Comparison of ENCODE assay signal across 14 cellular contexts in genomic region chr15:73979636-73980035, GRCh38. TPM values are rescaled to one million over a fixed set of nuclear protein-coding genes. Genes with fewer than 3 reads are reported as not detected.
DNase-seq lines count a peak whose midpoint lies in the region; ATAC-seq and TF ChIP-seq lines count a peak whose summit lies in the region.
"Had no signal": no experiment of that assay in that cellular context is flagged by ENCODE, and none has a peak within 500 bp of the region (broad histone marks: within the 10 kb centered on the region; RNA-seq: fewer than 3 reads in every experiment).

No MANE protein-coding gene starts in this region.

- POLR2A ChIA-PET in MCF 10A (lab: Yijun Ruan, JAX), result interaction anchor here (0.8 to 1.4 kb wide), 3 partner anchors 12 to 16 kb away, joined by 3 to 5 read pairs (median 3); partner anchors contain the start of genes PML and STOML1

- DNase-seq in MCF 10A (ENCODE audit: unreplicated experiment) (no peak), mammary epithelial cell (no peak), amniotic epithelial cell (ENCODE audit: low read depth) (peak; percentile 67), sigmoid colon (peak; percentile 48), NCI-H510A treated with DMSO at 0.1 percent for 48 hours (lab: John Stamatoyannopoulos, UW) (no peak), hypothalamus (lab: John Stamatoyannopoulos, UW) (no peak)
- DNase-seq: C1 segment of cervical spinal cord; Calu3; CD4-positive, alpha-beta T cell; DMS 273 treated with DMSO at 0.1 percent for 48 hours; HCEC 1CT; HFFc6 had no signal

- dilution Hi-C loops in mammary epithelial cell (cut with HindIII; ENCODE audit: low sequenced_read_pairs), result no loop called here

- H3K4me2 ChIP-seq in mammary epithelial cell (ENCODE audit: insufficient read depth, low read depth, low read length), result no peak overlapping the region

- no peak for TF ChIP-seq POLR2A in sigmoid colon (IDR thresholded peaks at IDR 0.05)

- H3K36me3 ChIP-seq in mammary epithelial cell (ENCODE audit: insufficient read depth, low read length), result no peaks in the 10 kb centered on the region
- H3K36me3 ChIP-seq in sigmoid colon, result no peaks in the 10 kb centered on the region

- peak overlapping the region; percentile 75 for H3K27ac Mint-ChIP-seq in MCF 10A (ENCODE audit: low read depth, unreplicated experiment)
- H3K27ac Mint-ChIP-seq: B cell; CD4-positive, alpha-beta T cell; HFFc6 had no signal

- in situ Hi-C loops in mammary epithelial cell (cut with MboI; ENCODE audit: low sequenced_read_pairs in 2 of 2), result loop anchor here in 1 of 2 donors (10.0 kb wide), 1 partner anchor 345 kb away; no protein-coding TSS in a partner anchor

- H3K27ac ChIP-seq in mammary epithelial cell (ENCODE audit: insufficient read depth, low read depth, low read length) (no peak overlapping the region), sigmoid colon (no peak overlapping the region)

- WGBS in mammary epithelial cell (ENCODE audit: low coverage, missing lambda C conversion rate), result 100% methylated on average over 1 of the region's 1 CpG
- WGBS in sigmoid colon, 2 donors, result 24 to 75% methylated on average over 1 of the region's 1 CpG

- H3K4me3 ChIP-seq in mammary epithelial cell (replicated peaks in 1 of 3; ENCODE audit: insufficient read depth in 1 of 3, low read depth in 2 of 3, low read length in 3 of 3), result no peak overlapping the region
- H3K4me3 ChIP-seq in sigmoid colon, result no peak overlapping the region

- no peak overlapping the region for H3K4me3 Mint-ChIP-seq in MCF 10A (ENCODE audit: unreplicated experiment)
- H3K4me3 Mint-ChIP-seq: B cell; CD4-positive, alpha-beta T cell; HFFc6 had no signal

- BruUV-seq in MCF 10A (replicated peaks; lab: Mats Ljungman, UMichigan) (no TSS peak), mammary epithelial cell (replicated peaks; lab: Mats Ljungman, UMichigan) (no TSS peak)

- no peak for ATAC-seq in HG02870 (IDR thresholded peaks at IDR 0.05; ENCODE audit: unreplicated experiment)

- no peaks in the 10 kb centered on the region for H3K27me3 Mint-ChIP-seq in MCF 10A (ENCODE audit: insufficient read depth, unreplicated experiment)

- H3K27me3 ChIP-seq in mammary epithelial cell (ENCODE audit: insufficient read depth, low read length) (no peaks in the 10 kb centered on the region), sigmoid colon (no peaks in the 10 kb centered on the region)

- no peaks in the 10 kb centered on the region for H3K9me3 ChIP-seq in mammary epithelial cell (replicated peaks; ENCODE audit: insufficient read depth, low read length)
- H3K9me3 ChIP-seq in sigmoid colon, result no peaks in the 10 kb centered on the region

- peaks cover 33% of the 10 kb centered on the region for H3K4me1 ChIP-seq in mammary epithelial cell (ENCODE audit: insufficient read depth, low read length)
- peaks cover 0 to 36% (median 34%) of the 10 kb centered on the region in 4 donors for H3K4me1 ChIP-seq in sigmoid colon

- no peaks in the 10 kb centered on the region for H3K79me2 ChIP-seq in mammary epithelial cell (ENCODE audit: insufficient read depth, low read length)

- TF ChIP-seq EP300 in sigmoid colon (IDR thresholded peaks at IDR 0.05), result no peak

- H3K9ac ChIP-seq in mammary epithelial cell (ENCODE audit: insufficient read depth, low read length), result no peak overlapping the region

- peaks cover 37% of the 10 kb centered on the region for H3K4me1 Mint-ChIP-seq in MCF 10A (ENCODE audit: insufficient read depth, unreplicated experiment)

- TF ChIP-seq CTCF in MCF 10A (IDR thresholded peaks at IDR 0.05; ENCODE audit: unreplicated experiment) (no peak), mammary epithelial cell (conservative IDR thresholded peaks at IDR 0.05 in 1 of 2, IDR thresholded peaks at IDR 0.05 in 1 of 2; ENCODE audit: extremely low read depth in 1 of 2, insufficient read depth in 1 of 2, low read depth in 1 of 2, low read length in 2 of 2) (no peak), sigmoid colon (IDR thresholded peaks at IDR 0.05) (no peak)

- CTCF ChIA-PET in MCF 10A (lab: Yijun Ruan, JAX) (interaction anchor here (1.2 to 1.7 kb wide), 3 partner anchors 18 to 57 kb away, joined by 3 to 5 read pairs (median 4); no protein-coding TSS in a partner anchor), mammary epithelial cell (lab: Charles Lee; ENCODE audit: low non-redundant PET) (no interaction called here)

- H3K9me3 Mint-ChIP-seq in MCF 10A (ENCODE audit: unreplicated experiment), result no peaks in the 10 kb centered on the region
- H3K9me3 Mint-ChIP-seq: CD4-positive, alpha-beta T cell; HFFc6 had no signal

- intact Hi-C loops in MCF 10A (cut with micrococcal nuclease), result no loop called here
- intact Hi-C loops in mammary epithelial cell (cut with micrococcal nuclease), result no loop called here
- intact Hi-C loops in sigmoid colon (cut with DNase I), result loop anchor here (10.0 kb wide), 1 partner anchor 155 kb away; the partner anchor contains the start of gene ISLR2

- peaks cover 4% of the 10 kb centered on the region for H3K36me3 Mint-ChIP-seq in MCF 10A (ENCODE audit: insufficient read depth, unreplicated experiment)

- H2AFZ ChIP-seq in mammary epithelial cell (ENCODE audit: low read depth, low read length), result no peak overlapping the region

- no peaks in the 10 kb centered on the region for H4K20me1 ChIP-seq in mammary epithelial cell (ENCODE audit: insufficient read depth, low read length)

RNA-seq across cellular contexts. Expression of gene STOML1, which starts 12.5 kb away (rescaled TPM):
- total RNA-seq in MCF 10A (2022), result 12.0 and 17.6 TPM in 2 replicates
- 10 to 100 TPM; 14.0 to 15.3 TPM for total RNA-seq in mammary epithelial cell
- polyA plus RNA-seq in mammary epithelial cell, result 10.9 TPM
- 36.3 TPM for polyA minus RNA-seq in mammary epithelial cell
- 10 to 100 TPM in 3 of 4 donors, 1 to 10 TPM in 1; 10.0 to 17.8 (median 13.8) TPM for total RNA-seq in sigmoid colon
- polyA plus RNA-seq in sigmoid colon, result 10 to 100 TPM in 1 of 3 donors, 1 to 10 TPM in 2; 3.5 to 18.5 (median 4.2) TPM

RNA-seq across cellular contexts. Expression of gene PML, which starts 14.9 kb away (rescaled TPM):
- total RNA-seq in MCF 10A (2022) (33.4 and 33.9 TPM in 2 replicates), mammary epithelial cell (10 to 100 TPM; 38.7 to 55.5 TPM), sigmoid colon (100 to 1,000 TPM in 1 of 4 donors, 10 to 100 TPM in 3; 43.3 to 129 (median 60.0) TPM)
- polyA plus RNA-seq in mammary epithelial cell (16.8 TPM), sigmoid colon (10 to 100 TPM in 1 of 3 donors, 1 to 10 TPM in 2; 9.6 to 36.4 (median 9.7) TPM)
- 54.1 TPM for polyA minus RNA-seq in mammary epithelial cell

RNA-seq across cellular contexts. Expression of gene LOXL1, which starts 53.4 kb away (rescaled TPM):
- total RNA-seq in MCF 10A (2022) (4.7 and 4.9 TPM in 2 replicates), mammary epithelial cell (10 to 100 TPM in 1 of 2 donors, 1 to 10 TPM in 1; 5.0 to 23.0 TPM), sigmoid colon (10 to 100 TPM in 3 of 4 donors, 1 to 10 TPM in 1; 7.6 to 27.7 (median 14.6) TPM)
- polyA plus RNA-seq in mammary epithelial cell (18.7 TPM), sigmoid colon (1 to 10 TPM in 2 of 3 donors, not detected in 1; 3.0 to 7.4 TPM)
- 6.0 TPM for polyA minus RNA-seq in mammary epithelial cell

Comparison
In these comparisons a context has a peak if more than half of its experiments do, and no peak if none do; other contexts are left out.
1. DNase-seq: peak in amniotic epithelial cell (single experiment) and sigmoid colon (single experiment); none in MCF 10A (single experiment), mammary epithelial cell (single experiment), NCI-H510A treated with DMSO at 0.1 percent for 48 hours (single experiment) and hypothalamus (0 of 51).